Comparison of ENCODE assay signal across 1 cellular context in genomic region chr1:53107570-53108322, GRCh38.
TF ChIP-seq lines count a peak whose summit lies in the region.

No MANE protein-coding gene starts in this region.

TF ChIP-seq in HepG2, 621 proteins besides CTCF, POLR2A, EP300 and RAD21 (continued from another document and continues in another):
- TF ChIP-seq KLF15 (CRISPR knock-in tag; IDR thresholded peaks at IDR 0.05; ENCODE audit: borderline replicate concordance): no peak
- TF ChIP-seq ZSCAN22 (CRISPR knock-in tag; IDR thresholded peaks at IDR 0.05): no peak
- TF ChIP-seq DPF2 (CRISPR knock-in tag; IDR thresholded peaks at IDR 0.05; ENCODE audit: borderline replicate concordance, low read depth): peak; percentile 81
- peak; percentile 46; the same call in 1 of the 2 replicates for TF ChIP-seq TFDP1 (CRISPR knock-in tag; IDR thresholded peaks at IDR 0.05; ENCODE audit: borderline replicate concordance)
- no peak for TF ChIP-seq ZNF576 (CRISPR knock-in tag; IDR thresholded peaks at IDR 0.05)
- TF ChIP-seq NFIC (IDR thresholded peaks at IDR 0.05; ENCODE audit: low read length): peak; percentile 94
- no peak for TF ChIP-seq ZNF674 (CRISPR knock-in tag; IDR thresholded peaks at IDR 0.05; ENCODE audit: low read depth)
- TF ChIP-seq GZF1 (CRISPR knock-in tag; IDR thresholded peaks at IDR 0.05): no peak
- TF ChIP-seq TSC22D2 (CRISPR knock-in tag; IDR thresholded peaks at IDR 0.05; ENCODE audit: borderline replicate concordance): no peak
- TF ChIP-seq PITX1 (CRISPR knock-in tag; IDR thresholded peaks at IDR 0.05): peak; percentile 90
- no peak for TF ChIP-seq RORA (CRISPR knock-in tag; IDR thresholded peaks at IDR 0.05)
- TF ChIP-seq JUN (CRISPR knock-in tag; IDR thresholded peaks at IDR 0.05): peak; percentile 69; the same call in 1 of the 2 replicates
- peak; percentile 65; the same call in 1 of the 2 replicates for TF ChIP-seq ZNF639 (CRISPR knock-in tag; conservative IDR thresholded peaks at IDR 0.05)
- TF ChIP-seq ZNF777 (CRISPR knock-in tag; IDR thresholded peaks at IDR 0.05): no peak
- peak; percentile 69; the same call in 1 of the 2 replicates for TF ChIP-seq ZBTB20 (CRISPR knock-in tag; IDR thresholded peaks at IDR 0.05; ENCODE audit: borderline replicate concordance, low read depth)
- TF ChIP-seq REST (IDR thresholded peaks at IDR 0.05; ENCODE audit: borderline replicate concordance in 1 of 2, low read depth in 1 of 2, low read length in 2 of 2): peak in 1 of 2 experiments; percentile 78; a peak in 2 of 4 replicates
- TF ChIP-seq ARNT2 (CRISPR knock-in tag; IDR thresholded peaks at IDR 0.05; ENCODE audit: low read depth): no peak
- no peak for TF ChIP-seq PHF8 (CRISPR knock-in tag; IDR thresholded peaks at IDR 0.05)
- TF ChIP-seq MED8 (CRISPR knock-in tag; IDR thresholded peaks at IDR 0.05; ENCODE audit: insufficient replicate concordance): no peak
- TF ChIP-seq ATRX (CRISPR knock-in tag; IDR thresholded peaks at IDR 0.05; ENCODE audit: borderline replicate concordance): no peak
- TF ChIP-seq ZNF160 (CRISPR knock-in tag; IDR thresholded peaks at IDR 0.05): no peak
- TF ChIP-seq EED (CRISPR knock-in tag; IDR thresholded peaks at IDR 0.05): no peak
- peak; percentile 96 for TF ChIP-seq TBX2 (CRISPR knock-in tag; IDR thresholded peaks at IDR 0.05; ENCODE audit: borderline replicate concordance)
- no peak for TF ChIP-seq LRRFIP1 (CRISPR knock-in tag; conservative IDR thresholded peaks at IDR 0.05)
- TF ChIP-seq ZSCAN5A (CRISPR knock-in tag; IDR thresholded peaks at IDR 0.05; ENCODE audit: borderline replicate concordance): peak; percentile 51; the same call in 1 of the 2 replicates
- no peak for TF ChIP-seq CREBL2 (CRISPR knock-in tag; IDR thresholded peaks at IDR 0.05; ENCODE audit: borderline replicate concordance)
- no peak for TF ChIP-seq ZNF33B (CRISPR knock-in tag; IDR thresholded peaks at IDR 0.05)
- TF ChIP-seq ATF7 (IDR thresholded peaks at IDR 0.05): no peak
- TF ChIP-seq ATF7 (CRISPR knock-in tag; IDR thresholded peaks at IDR 0.05): no peak
- TF ChIP-seq TARDBP (CRISPR knock-in tag; IDR thresholded peaks at IDR 0.05): peak; percentile 87
- no peak for TF ChIP-seq REL (CRISPR knock-in tag; conservative IDR thresholded peaks at IDR 0.05)
- TF ChIP-seq BCL6 (CRISPR knock-in tag; IDR thresholded peaks at IDR 0.05): peak; percentile 95
- TF ChIP-seq NFIB (CRISPR knock-in tag; IDR thresholded peaks at IDR 0.05; ENCODE audit: borderline replicate concordance): no peak
- peak; percentile 92 for TF ChIP-seq ZBTB25 (CRISPR knock-in tag; IDR thresholded peaks at IDR 0.05)
- no peak for TF ChIP-seq ZNF740 (CRISPR knock-in tag; IDR thresholded peaks at IDR 0.05)
- no peak for TF ChIP-seq CHD2 (IDR thresholded peaks at IDR 0.05; ENCODE audit: low read depth, low read length)
- no peak for TF ChIP-seq ZNF225 (CRISPR knock-in tag; IDR thresholded peaks at IDR 0.05)
- no peak for TF ChIP-seq ZNF552 (CRISPR knock-in tag; IDR thresholded peaks at IDR 0.05; ENCODE audit: borderline replicate concordance)
- peak; percentile 35; the same call in 1 of the 2 replicates for TF ChIP-seq YEATS2 (CRISPR knock-in tag; IDR thresholded peaks at IDR 0.05; ENCODE audit: borderline replicate concordance)
- peak; percentile 80 for TF ChIP-seq ZNF781 (CRISPR knock-in tag; IDR thresholded peaks at IDR 0.05; ENCODE audit: borderline replicate concordance, not compliant biosample characterization)
- no peak for TF ChIP-seq SIN3B (IDR thresholded peaks at IDR 0.05; ENCODE audit: low read length)
- no peak for TF ChIP-seq ZNF646 (CRISPR knock-in tag; IDR thresholded peaks at IDR 0.05)
- TF ChIP-seq ZNF44 (CRISPR knock-in tag; IDR thresholded peaks at IDR 0.05): no peak
- TF ChIP-seq CENPX (CRISPR knock-in tag; IDR thresholded peaks at IDR 0.05): no peak
- no peak for TF ChIP-seq ZSCAN31 (CRISPR knock-in tag; IDR thresholded peaks at IDR 0.05; ENCODE audit: low read depth)
- TF ChIP-seq KDM2A (CRISPR knock-in tag; IDR thresholded peaks at IDR 0.05; ENCODE audit: borderline replicate concordance, low read depth): peak; percentile 62
- TF ChIP-seq TGIF2 (CRISPR knock-in tag; IDR thresholded peaks at IDR 0.05): no peak
- no peak for TF ChIP-seq ZFAT (CRISPR knock-in tag; conservative IDR thresholded peaks at IDR 0.05)
- no peak for TF ChIP-seq ZBTB42 (CRISPR knock-in tag; IDR thresholded peaks at IDR 0.05)
- no peak for TF ChIP-seq NFE2L2 (IDR thresholded peaks at IDR 0.05; ENCODE audit: low read length)
